In the genomic region with DNA sequence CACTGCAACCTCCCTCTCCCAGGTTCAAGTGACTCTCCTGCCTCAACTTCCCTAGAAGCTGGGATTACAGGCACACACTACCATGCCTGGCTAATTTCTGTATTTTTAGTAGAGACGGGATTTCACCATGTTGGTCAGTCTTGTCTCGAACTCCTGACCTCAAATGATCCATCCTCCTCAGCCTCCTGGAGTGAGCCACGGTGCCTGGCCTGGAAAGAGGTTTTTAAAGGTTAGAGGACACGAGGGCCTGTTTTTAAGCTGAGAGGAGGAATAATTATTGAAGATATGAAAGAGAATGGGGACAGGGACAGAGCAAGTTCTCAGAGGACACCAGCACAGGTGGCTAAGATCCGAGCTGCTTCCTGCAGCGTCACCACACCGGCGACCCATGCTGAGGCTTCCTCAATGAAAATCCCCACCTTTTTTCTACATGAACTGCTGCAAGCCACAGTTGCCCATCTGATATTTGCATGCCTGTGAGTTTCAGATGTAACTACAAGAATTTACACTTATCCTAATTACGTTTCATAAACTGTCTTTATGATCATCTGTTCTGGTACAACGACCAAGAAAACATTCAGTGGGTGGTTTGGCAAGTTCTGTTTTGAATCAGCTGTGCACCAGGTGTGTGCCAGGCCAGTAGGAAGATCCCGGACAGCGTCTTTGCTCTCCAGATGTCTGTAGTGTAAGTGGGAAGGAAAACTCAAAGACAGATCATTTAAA, we compare ENCODE assay signal across 9 cellular contexts.
DNase-seq lines count a peak whose midpoint lies in the region; ATAC-seq and TF ChIP-seq lines count a peak whose summit lies in the region.
"Had no signal": no experiment of that assay in that cellular context is flagged by ENCODE, and none has a peak within 500 bp of the region (broad histone marks: within the 10 kb centered on the region; RNA-seq: fewer than 3 reads in every experiment).

No MANE protein-coding gene starts in this region.

- H3K27me3 ChIP-seq in PC-3 (ENCODE audit: low read length): no peaks in the 10 kb centered on the region

- TF ChIP-seq CTCF in GM12865 (IDR thresholded peaks at IDR 0.05; ENCODE audit: insufficient read depth, low read depth, low read length, missing control alignments) (no peak), activated B cell treated with CpG ODN at 0.5 μM for 24 hours (IDR thresholded peaks at IDR 0.05) (no peak), PC-3 (conservative IDR thresholded peaks at IDR 0.05; ENCODE audit: low read depth, low read length) (no peak)

- H3K4me1 Mint-ChIP-seq in activated B cell treated with CpG ODN at 0.5 μM for 24 hours: peaks cover 29% of the 10 kb centered on the region

- no peaks in the 10 kb centered on the region for H3F3A ChIP-seq in PC-3 (ENCODE audit: low read length, unreplicated experiment)

- DNase-seq in GM12865 (ENCODE audit: low read depth) (peak; percentile 95), activated B cell treated with CpG ODN at 0.5 μM for 24 hours (peak; percentile 44), COLO668 (lab: John Stamatoyannopoulos, UW; ENCODE audit: unreplicated experiment) (no peak), nucleus accumbens (lab: John Stamatoyannopoulos, UW) (no peak), amniotic stem cell (lab: John Stamatoyannopoulos, UW) (no peak), PC-3 (no peak)
- DNase-seq: stimulated activated naive CD4-positive, alpha-beta T cell treated with Interleukin-2 at 50 U/mL for 16 hours had no signal

- no peaks in the 10 kb centered on the region for H3K36me3 Mint-ChIP-seq in activated B cell treated with CpG ODN at 0.5 μM for 24 hours (ENCODE audit: low read depth)

- peak overlapping the region; percentile 84 for H3K27ac Mint-ChIP-seq in activated B cell treated with CpG ODN at 0.5 μM for 24 hours

- peak overlapping the region; percentile 55 for H3K4me3 Mint-ChIP-seq in activated B cell treated with CpG ODN at 0.5 μM for 24 hours

- H3K36me3 ChIP-seq in PC-3 (ENCODE audit: low read depth, low read length): no peaks in the 10 kb centered on the region

- intact Hi-C loops in activated B cell treated with CpG ODN at 0.5 μM for 24 hours (cut with micrococcal nuclease) (loop anchor here (1.0 to 2.0 kb wide), 5 partner anchors 20 to 134 kb away; no protein-coding TSS in a partner anchor), PC-3 (cut with micrococcal nuclease) (no loop called here)

- peak overlapping the region; percentile 48 for H3K4me3 ChIP-seq in GM12865 (ENCODE audit: low read depth, low read length)
- no peak overlapping the region for H3K4me3 ChIP-seq in PC-3 (ENCODE audit: low read length)

- no peak overlapping the region for H3K27ac ChIP-seq in PC-3 (ENCODE audit: low read length)

- H3K9me2 ChIP-seq in PC-3 (replicated peaks; ENCODE audit: low read length): no peaks in the 10 kb centered on the region

- no peaks in the 10 kb centered on the region for H4K20me1 ChIP-seq in PC-3 (ENCODE audit: low read length)

- no peak overlapping the region for H3K4me2 ChIP-seq in PC-3 (ENCODE audit: low read length)

- CTCF ChIA-PET in activated B cell treated with CpG ODN at 0.5 μM for 24 hours (lab: Charles Lee) (interaction anchor here (0.9 to 1.5 kb wide), 5 partner anchors 23 to 100 kb away, joined by 3 to 6 read pairs (median 4); no protein-coding TSS in a partner anchor), PC-3 (lab: Charles Lee) (no interaction called here)

- H3K4me1 ChIP-seq in PC-3 (ENCODE audit: insufficient read depth, low read length): no peaks in the 10 kb centered on the region

- POLR2A ChIA-PET in activated B cell treated with CpG ODN at 0.5 μM for 24 hours (lab: Charles Lee) (interaction anchor here (0.5 to 3.7 kb wide), 15 partner anchors 16 to 1921 kb away, joined by 3 to 49 read pairs (median 4); a partner anchor contains a TSS), PC-3 (lab: Charles Lee; ENCODE audit: unreplicated experiment) (no interaction called here)

- BruUV-seq in PC-3 (replicated peaks; lab: Mats Ljungman, UMichigan): no TSS peak

- H3K27me3 Mint-ChIP-seq in activated B cell treated with CpG ODN at 0.5 μM for 24 hours: no peaks in the 10 kb centered on the region

- no peaks in the 10 kb centered on the region for H3K9me3 Mint-ChIP-seq in activated B cell treated with CpG ODN at 0.5 μM for 24 hours

- no peaks in the 10 kb centered on the region for H3K79me2 ChIP-seq in PC-3 (ENCODE audit: low read length)

- ATAC-seq in GM19438 (IDR thresholded peaks at IDR 0.05; ENCODE audit: low read depth, unreplicated experiment): peak; percentile 87
- peak; percentile 69 for ATAC-seq in HG03039 (IDR thresholded peaks at IDR 0.05; ENCODE audit: unreplicated experiment)
- ATAC-seq in activated B cell treated with CpG ODN at 0.5 μM for 24 hours (ENCODE audit: low read depth): peak; percentile 88
- ATAC-seq in PC-3: no peak

- no peak overlapping the region for H3K9ac ChIP-seq in PC-3 (ENCODE audit: low read length)

- no peak overlapping the region for H2AFZ ChIP-seq in PC-3 (ENCODE audit: low read length)

- no peaks in the 10 kb centered on the region for H3K9me3 ChIP-seq in PC-3 (ENCODE audit: low read length)

Comparison
In these comparisons a context has a peak if more than half of its experiments do, and no peak if none do; other contexts are left out.
1. DNase-seq: peak in GM12865 (single experiment) and activated B cell treated with CpG ODN at 0.5 μM for 24 hours (single experiment); none in COLO668 (single experiment), nucleus accumbens (0 of 56), amniotic stem cell (single experiment) and PC-3 (single experiment).